19 cellular contexts compared by ENCODE assay signal in genomic region chr16:81995651-81996050, GRCh38. TPM values are rescaled to one million over a fixed set of nuclear protein-coding genes. Genes with fewer than 3 reads are reported as not detected.
DNase-seq lines count a peak whose midpoint lies in the region; ATAC-seq, FAIRE-seq and TF ChIP-seq lines count a peak whose summit lies in the region.
"Had no signal": no experiment of that assay in that cellular context is flagged by ENCODE, and none has a peak within 500 bp of the region (broad histone marks: within the 10 kb centered on the region; RNA-seq: fewer than 3 reads in every experiment).

No MANE protein-coding gene starts in this region.

- TF ChIP-seq RAD21 in A549 (conservative IDR thresholded peaks at IDR 0.05 in 1 of 2, IDR thresholded peaks at IDR 0.05 in 1 of 2) = no peak

- H3K27me3 ChIP-seq in bronchial epithelial cell (ENCODE audit: control insufficient read depth, insufficient read depth, low read length) (no peaks in the 10 kb centered on the region), H7 (ENCODE audit: control insufficient read depth, insufficient read depth, low read length) (no peaks in the 10 kb centered on the region)
- H3K27me3 ChIP-seq: SJCRH30 had no signal

- intact Hi-C loops in left colon (cut with DNase I, micrococcal nuclease) = no loop called here

- peaks cover 20% of the 10 kb centered on the region for H3K4me1 ChIP-seq in A549
- H3K4me1 ChIP-seq: HAP-1 had no signal

- H3K36me3 Mint-ChIP-seq in HFFc6 (ENCODE audit: low read depth) = no peaks in the 10 kb centered on the region
- peaks cover 9% of the 10 kb centered on the region for H3K36me3 Mint-ChIP-seq in effector memory CD8-positive, alpha-beta T cell (ENCODE audit: insufficient read depth)
- H3K36me3 Mint-ChIP-seq: CD14-positive monocyte had no signal

- H3K27ac Mint-ChIP-seq in HFFc6 = peak overlapping the region; percentile 41; the same call in 1 of the 2 replicates
- peak overlapping the region in 1 of 2 donors; percentile 27 for H3K27ac Mint-ChIP-seq in effector memory CD8-positive, alpha-beta T cell
- H3K27ac Mint-ChIP-seq: CD14-positive monocyte had no signal

- peaks cover 2% of the 10 kb centered on the region for H3K27me3 Mint-ChIP-seq in HFFc6 (ENCODE audit: insufficient read depth)
- H3K27me3 Mint-ChIP-seq in effector memory CD8-positive, alpha-beta T cell = no peaks in the 10 kb centered on the region

- H3K4me3 ChIP-seq in A549 (no peak overlapping the region), bronchial epithelial cell (ENCODE audit: low read depth, low read length) (no peak overlapping the region), H7 (ENCODE audit: insufficient read depth, low read depth, low read length) (no peak overlapping the region)
- H3K4me3 ChIP-seq: HAP-1, SJCRH30 had no signal

- FAIRE-seq in A549 (lab: Jason Lieb, UNC) = no peak
- no peak for FAIRE-seq in bronchial epithelial cell (lab: Jason Lieb, UNC)
- FAIRE-seq: HTR-8/SVneo had no signal

- TF ChIP-seq POLR2A in A549 (IDR thresholded peaks at IDR 0.05; ENCODE audit: low read length) = no peak

- 0 out of 3 replicates have a peak overlapping the region, but pooled peaks have one; percentile 4 for H3K4me2 ChIP-seq in A549

- peaks cover 10% of the 10 kb centered on the region for H3K9me3 Mint-ChIP-seq in HFFc6
- H3K9me3 Mint-ChIP-seq in effector memory CD8-positive, alpha-beta T cell = no peaks in the 10 kb centered on the region

- TF ChIP-seq CTCF in A549 (IDR thresholded peaks at IDR 0.05) (no peak), HFFc6 (IDR thresholded peaks at IDR 0.05) (no peak), bronchial epithelial cell (IDR thresholded peaks at IDR 0.05; ENCODE audit: insufficient read depth, low read length, severe bottlenecking) (no peak)

- ATAC-seq in A549 (no peak), left colon (peak; percentile 66)
- ATAC-seq in effector memory CD8-positive, alpha-beta T cell (replicated peaks) = no peak

- H3K27ac ChIP-seq in A549 = no peak overlapping the region
- H3K27ac ChIP-seq: HL-60, RWPE1, SJCRH30 had no signal

- no peaks in the 10 kb centered on the region for H3K9me3 ChIP-seq in A549
- H3K9me3 ChIP-seq: HAP-1, SJCRH30 had no signal

- peaks cover 5% of the 10 kb centered on the region for H3K36me3 ChIP-seq in bronchial epithelial cell (ENCODE audit: control insufficient read depth, insufficient read depth, low read length)
- H3K36me3 ChIP-seq in H7 (replicated peaks; ENCODE audit: control insufficient read depth, insufficient read depth, low read length) = no peaks in the 10 kb centered on the region
- H3K36me3 ChIP-seq: HAP-1, SJCRH30 had no signal

- WGBS in A549 (ENCODE audit: missing lambda C conversion rate) = 33% methylated on average over 3 of the region's 3 CpGs

- no peak for TF ChIP-seq EP300 in A549 (IDR thresholded peaks at IDR 0.05)

- H3K4me1 Mint-ChIP-seq in HFFc6 (ENCODE audit: low read depth) = peaks cover 30% of the 10 kb centered on the region
- H3K4me1 Mint-ChIP-seq in effector memory CD8-positive, alpha-beta T cell (ENCODE audit: low read depth in 2 of 2) = no peaks in the 10 kb centered on the region
- H3K4me1 Mint-ChIP-seq: CD14-positive monocyte had no signal

- CTCF ChIA-PET in A549 (lab: Yijun Ruan, JAX) = interaction anchor here (4.2 kb wide), 1 partner anchor 55 kb away, joined by 31 read pairs; no protein-coding TSS in a partner anchor

- no peak overlapping the region for H3K4me3 Mint-ChIP-seq in HFFc6
- no peak overlapping the region for H3K4me3 Mint-ChIP-seq in effector memory CD8-positive, alpha-beta T cell
- H3K4me3 Mint-ChIP-seq: CD14-positive monocyte had no signal

- DNase-seq in A549 (ENCODE audit: low read depth in 1 of 2, low spot score in 1 of 2) (peak in 1 of 2 experiments; percentile 11), HFFc6 (no peak), bronchial epithelial cell (ENCODE audit: low read depth) (peak; percentile 37), left colon (no peak), iPS-NIHi7 (ENCODE audit: extremely low spot score) (no peak), H7 (no peak), AG08396 (ENCODE audit: low spot score) (no peak)
- DNase-seq in effector memory CD8-positive, alpha-beta T cell = no peak
- DNase-seq: NCI-H187 treated with DMSO at 0.1 percent for 48 hours; NCI-H345; NCI-H526; NK-92 treated with Interleukin-12 subunit alpha and Interleukin-12 subunit beta, amount 100 ng/mL, for 24 hours; SJCRH30 had no signal

- POLR2A ChIA-PET in A549 (lab: Yijun Ruan, JAX) = no interaction called here

TF ChIP-seq in A549, 52 proteins besides CTCF, POLR2A, EP300 and RAD21:
- TF ChIP-seq HOXB13 (CRISPR knock-in tag; IDR thresholded peaks at IDR 0.05; ENCODE audit: low read depth) = no peak
- no peak for TF ChIP-seq NFE2L2 (conservative IDR thresholded peaks at IDR 0.05; ENCODE audit: low read length)
- TF ChIP-seq MAZ (IDR thresholded peaks at IDR 0.05; ENCODE audit: borderline replicate concordance, low read depth, low read length) = no peak
- no peak for TF ChIP-seq RNF2 (IDR thresholded peaks at IDR 0.05; ENCODE audit: borderline replicate concordance, low read depth)
- no peak for TF ChIP-seq FOSB (CRISPR knock-in tag; IDR thresholded peaks at IDR 0.05)
- no peak for TF ChIP-seq KDM5A (IDR thresholded peaks at IDR 0.05)
- no peak for TF ChIP-seq POLR2AphosphoS2 (conservative IDR thresholded peaks at IDR 0.05; ENCODE audit: low read length)
- no peak for TF ChIP-seq NR3C1 (IDR thresholded peaks at IDR 0.05)
- TF ChIP-seq TP53 (CRISPR knock-in tag; IDR thresholded peaks at IDR 0.05) = no peak
- TF ChIP-seq ZNF302 (CRISPR knock-in tag; IDR thresholded peaks at IDR 0.05) = no peak
- no peak for TF ChIP-seq HOXA7 (CRISPR knock-in tag; IDR thresholded peaks at IDR 0.05)
- TF ChIP-seq SMC3 (IDR thresholded peaks at IDR 0.05) = no peak
- TF ChIP-seq MYC (IDR thresholded peaks at IDR 0.05; ENCODE audit: borderline replicate concordance, low read length) = no peak
- TF ChIP-seq CBX8 (IDR thresholded peaks at IDR 0.05) = no peak
- no peak for TF ChIP-seq RFX5 (IDR thresholded peaks at IDR 0.05)
- TF ChIP-seq MAFK (IDR thresholded peaks at IDR 0.05; ENCODE audit: partially characterized antibody) = no peak

RNA-seq across cellular contexts. Expression of gene SDR42E1, which starts 15.6 kb away (rescaled TPM):
- polyA plus RNA-seq in A549 (2011; rRNA removed) (5.2 and 7.4 TPM in 2 replicates), A549 (2017; fragmentation: RNase III; extraction: RNeasy Plus Mini Kit Qiagen cat#74134 plus additional on column Dnase treatment) (1.3 to 1.7 TPM (median 1.4 TPM) in 3 replicates)
- polyA plus RNA-seq in A549 (2012; cell fraction: cytosol; rRNA removed) = 1.1 and 1.5 TPM in 2 replicates
- 0.58 and 0.87 TPM in 2 replicates for polyA plus RNA-seq in A549 (2012; cell fraction: nucleus; rRNA removed)
- polyA minus RNA-seq in A549 (2011; rRNA and poly(A)+ RNA removed) = 5.9 and 6.0 TPM in 2 replicates
- not detected for total RNA-seq in HFFc6 (2021; fragmentation: NEBNext Ultra II Directional; extraction: Animal tissue kit (Norgen Biotek cat#: 25700))
- total RNA-seq in bronchial epithelial cell (23.2 and 29.1 TPM in 2 replicates), left colon (10 to 100 TPM in 1 of 2 donors, 1 to 10 TPM in 1; 7.9 to 14.4 TPM)
- total RNA-seq in H7 (2014; rRNA removed; shearing (Covaris generic)) = 0.10 TPM in 1 of 2 replicates, not detected in the other
- polyA plus RNA-seq: CD14-positive monocyte had no signal

RNA-seq across cellular contexts. Expression of gene HSD17B2, which starts 39.4 kb away (rescaled TPM):
- 0.03 TPM in 1 of 2 replicates, not detected in the other for polyA plus RNA-seq in A549 (2011; rRNA removed)
- not detected in 2 replicates for polyA plus RNA-seq in A549 (2012; cell fraction: cytosol; rRNA removed)
- polyA plus RNA-seq in A549 (2012; cell fraction: nucleus; rRNA removed) = not detected in 2 replicates
- not detected in 3 replicates for polyA plus RNA-seq in A549 (2017; fragmentation: RNase III; extraction: RNeasy Plus Mini Kit Qiagen cat#74134 plus additional on column Dnase treatment)
- not detected in 2 replicates for polyA minus RNA-seq in A549 (2011; rRNA and poly(A)+ RNA removed)
- 1 to 10 TPM in 2 of 6 experiments, under 1 TPM in 3, not detected in 1; 0.17 to 3.2 (median 0.50) TPM for total RNA-seq in HFFc6 (2021; fragmentation: NEBNext Ultra II Directional; extraction: Animal tissue kit (Norgen Biotek cat#: 25700))
- total RNA-seq in bronchial epithelial cell = 10.4 and 63.7 TPM in 2 replicates
- total RNA-seq in left colon = 100 to 1,000 TPM in 1 of 2 donors, 10 to 100 TPM in 1; 63.6 to 181 TPM
- 0.04 TPM in 1 of 2 replicates, not detected in the other for total RNA-seq in H7 (2014; rRNA removed; shearing (Covaris generic))
- total RNA-seq: A172, SJCRH30 had no signal
- polyA plus RNA-seq: CD14-positive monocyte had no signal
